Comparison of ENCODE assay signal across 8 cellular contexts in genomic region chr17:77424585-77425344, GRCh38.
A peak's percentile ranks its signal among the peaks of the same experiment; 100 is the strongest.
DNase-seq lines count a peak whose midpoint lies in the region; ATAC-seq, FAIRE-seq and TF ChIP-seq lines count a peak whose summit lies in the region.

No MANE protein-coding gene starts in this region.

- peak; percentile 74 for FAIRE-seq in RCC 7860 (lab: Jason Lieb, UNC)

- ATAC-seq in GM18502 (IDR thresholded peaks at IDR 0.05; ENCODE audit: poor library complexity, unreplicated experiment) (no peak), HG03442 (IDR thresholded peaks at IDR 0.05; ENCODE audit: unreplicated experiment) (no peak)

- H3K36me3 Mint-ChIP-seq in neural crest cell (ENCODE audit: low read depth) = no peaks in the 10 kb centered on the region

- TF ChIP-seq CTCF in neural crest cell (conservative IDR thresholded peaks at IDR 0.05) = no peak

- no peak overlapping the region for H3K27ac Mint-ChIP-seq in neural crest cell (ENCODE audit: unreplicated experiment)

- peak; percentile 60 for DNase-seq in AG08396 (ENCODE audit: low spot score)
- peak; percentile 90 for DNase-seq in RCC 7860 (ENCODE audit: low spot score)
- peak; percentile 90 for DNase-seq in fibroblast of peridontal ligament (ENCODE audit: extremely low read depth)
- no peak for DNase-seq in neural crest cell (ENCODE audit: low read depth, low spot score)
- DNase-seq in DMS79 treated with DMSO at 0.1 percent for 48 hours (lab: John Stamatoyannopoulos, UW) = no peak
- DNase-seq in NCI-H2107 treated with DMSO at 0.1 percent for 48 hours (lab: John Stamatoyannopoulos, UW; ENCODE audit: unreplicated experiment) = no peak

- peaks cover 70% of the 10 kb centered on the region for H3K4me1 Mint-ChIP-seq in neural crest cell

- peak overlapping the region; percentile 44 for H3K4me3 Mint-ChIP-seq in neural crest cell

- no peaks in the 10 kb centered on the region for H3K27me3 Mint-ChIP-seq in neural crest cell (ENCODE audit: low read depth)

- no peaks in the 10 kb centered on the region for H3K9me3 Mint-ChIP-seq in neural crest cell

Comparison
In these comparisons a context has a peak if more than half of its experiments do, and no peak if none do; other contexts are left out.
1. DNase-seq: peak in AG08396 (single experiment), RCC 7860 (single experiment) and fibroblast of peridontal ligament (single experiment); none in neural crest cell (single experiment), DMS79 treated with DMSO at 0.1 percent for 48 hours (single experiment) and NCI-H2107 treated with DMSO at 0.1 percent for 48 hours (single experiment).